In the genomic region with DNA sequence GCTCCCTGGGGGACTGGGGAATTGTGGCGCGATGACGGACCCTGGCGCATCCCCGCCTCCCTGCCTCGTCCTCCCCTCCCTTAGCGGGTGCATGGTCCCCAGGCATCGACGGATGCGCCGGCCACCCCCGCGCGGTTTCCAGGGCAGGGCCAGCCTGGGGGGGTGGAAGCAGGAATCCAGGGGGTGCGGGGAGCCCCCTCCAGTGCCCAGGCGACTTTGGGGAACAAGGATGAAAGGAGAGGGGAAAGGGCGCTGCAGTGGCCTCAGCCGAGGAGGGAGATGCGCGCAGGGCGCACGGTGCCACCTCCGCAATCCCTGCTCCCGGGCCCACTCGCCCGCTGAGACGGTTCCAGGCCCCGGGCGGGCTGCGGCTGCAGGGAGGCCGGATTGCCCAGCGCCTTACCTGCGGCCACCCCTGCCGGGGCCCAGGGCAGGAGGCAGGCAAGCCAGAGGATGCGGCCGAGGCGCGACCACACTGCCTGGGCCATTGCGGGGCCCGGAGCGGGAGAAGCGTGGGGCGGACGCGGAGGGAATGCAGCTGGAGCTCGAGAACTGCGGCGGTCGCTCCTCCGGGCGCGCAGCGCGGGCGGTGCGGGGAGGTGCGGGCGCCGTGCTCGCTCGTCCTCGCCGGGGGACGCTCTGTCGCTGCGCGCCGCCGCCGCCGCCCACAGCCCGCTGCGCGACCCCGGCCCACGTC, we compare ENCODE assay signal across 9 cellular contexts. TPM values are rescaled to one million over a fixed set of nuclear protein-coding genes. Genes with fewer than 3 reads are reported as not detected.
DNase-seq lines count a peak whose midpoint lies in the region; ATAC-seq and TF ChIP-seq lines count a peak whose summit lies in the region.
"Had no signal": no experiment of that assay in that cellular context is flagged by ENCODE, and none has a peak within 500 bp of the region (broad histone marks: within the 10 kb centered on the region; RNA-seq: fewer than 3 reads in every experiment).

A gene with protein sequence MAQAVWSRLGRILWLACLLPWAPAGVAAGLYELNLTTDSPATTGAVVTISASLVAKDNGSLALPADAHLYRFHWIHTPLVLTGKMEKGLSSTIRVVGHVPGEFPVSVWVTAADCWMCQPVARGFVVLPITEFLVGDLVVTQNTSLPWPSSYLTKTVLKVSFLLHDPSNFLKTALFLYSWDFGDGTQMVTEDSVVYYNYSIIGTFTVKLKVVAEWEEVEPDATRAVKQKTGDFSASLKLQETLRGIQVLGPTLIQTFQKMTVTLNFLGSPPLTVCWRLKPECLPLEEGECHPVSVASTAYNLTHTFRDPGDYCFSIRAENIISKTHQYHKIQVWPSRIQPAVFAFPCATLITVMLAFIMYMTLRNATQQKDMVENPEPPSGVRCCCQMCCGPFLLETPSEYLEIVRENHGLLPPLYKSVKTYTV (minus strand): TSS at position 641 of the 697 bp plus-strand sequence. CDS start 153 bp downstream, at position 488.

- H3K9me3 ChIP-seq in DND-41 (ENCODE audit: insufficient read depth, low read length, severe bottlenecking) (no peaks in the 10 kb centered on the region), HUES48 (ENCODE audit: control insufficient read depth, insufficient read depth, low read length) (no peaks in the 10 kb centered on the region), neural progenitor cell (ENCODE audit: low read depth) (no peaks in the 10 kb centered on the region)

- H4K20me1 ChIP-seq in DND-41 (ENCODE audit: insufficient read depth, low read length) (no peaks in the 10 kb centered on the region), neural progenitor cell (ENCODE audit: low read depth) (no peaks in the 10 kb centered on the region)

- peaks cover 34% of the 10 kb centered on the region for H3K27me3 Mint-ChIP-seq in neural progenitor cell (ENCODE audit: insufficient read depth, low read depth)

- H3K36me3 Mint-ChIP-seq in neural progenitor cell = no peaks in the 10 kb centered on the region

- H3K27ac ChIP-seq in DND-41 (ENCODE audit: low read length) = no peak within 1 kb of the TSS
- no peak within 1 kb of the TSS for H3K27ac ChIP-seq in HUES48 (ENCODE audit: low read depth, low read length)
- no peak within 1 kb of the TSS for H3K27ac ChIP-seq in neural progenitor cell

- peaks cover 19% of the 10 kb centered on the region for H3K4me1 Mint-ChIP-seq in neural progenitor cell

- peak within 1 kb of the TSS; percentile 89 for H3K4me3 Mint-ChIP-seq in neural progenitor cell

- H3K9ac ChIP-seq in DND-41 (ENCODE audit: low read depth, low read length) = no peak within 1 kb of the TSS; the same call in 1 of the 2 replicates
- H3K9ac ChIP-seq in HUES48 (ENCODE audit: low read depth, low read length) = no peak within 1 kb of the TSS
- no peak within 1 kb of the TSS for H3K9ac ChIP-seq in neural progenitor cell

- ATAC-seq in DND-41 (ENCODE audit: insufficient read depth, low read depth) = no peak
- no peak for ATAC-seq in GM21423 (IDR thresholded peaks at IDR 0.05; ENCODE audit: unreplicated experiment)
- ATAC-seq in GM21528 (IDR thresholded peaks at IDR 0.05; ENCODE audit: low FRiP score, unreplicated experiment) = no peak

- H3K4me2 ChIP-seq in DND-41 (ENCODE audit: insufficient read depth, low read length) (peak within 1 kb of the TSS; percentile 46), neural progenitor cell (peak within 1 kb of the TSS; percentile 98)

- H3K36me3 ChIP-seq in DND-41 (ENCODE audit: insufficient read depth, low read length) = no peaks in the 10 kb centered on the region
- no peaks in the 10 kb centered on the region for H3K36me3 ChIP-seq in HUES48 (ENCODE audit: control insufficient read depth, insufficient read depth, low read length)
- no peaks in the 10 kb centered on the region for H3K36me3 ChIP-seq in neural progenitor cell

- H3K27me3 ChIP-seq in DND-41 (ENCODE audit: insufficient read depth, low read length, poor library complexity) (no peaks in the 10 kb centered on the region), HUES48 (ENCODE audit: control insufficient read depth, insufficient read depth, low read length) (peaks cover 35% of the 10 kb centered on the region), neural progenitor cell (peaks cover 44% of the 10 kb centered on the region)

- no peak for TF ChIP-seq CTCF in DND-41 (IDR thresholded peaks at IDR 0.05; ENCODE audit: borderline replicate concordance, extremely low read depth, low read length, poor library complexity, severe bottlenecking)
- no peak for TF ChIP-seq CTCF in neural progenitor cell (IDR thresholded peaks at IDR 0.05)

- no peak within 1 kb of the TSS for H3K27ac Mint-ChIP-seq in neural progenitor cell

- H3K4me1 ChIP-seq in DND-41 (ENCODE audit: insufficient read depth, low read length) (peaks cover 13% of the 10 kb centered on the region), HUES48 (ENCODE audit: control insufficient read depth, insufficient read depth, low read length) (peaks cover 3% of the 10 kb centered on the region), neural progenitor cell (peaks cover 6% of the 10 kb centered on the region)

- no peaks in the 10 kb centered on the region for H3K79me2 ChIP-seq in DND-41 (ENCODE audit: insufficient read depth, low read length)
- no peaks in the 10 kb centered on the region for H3K79me2 ChIP-seq in neural progenitor cell (ENCODE audit: low read depth)

- H3K4me3 ChIP-seq in DND-41 (ENCODE audit: low read depth in 1 of 2, low read length in 2 of 2) (peak within 1 kb of the TSS in 1 of 2 experiments; percentile 24; a peak in 1 of 4 replicates), HUES48 (ENCODE audit: low read depth, low read length) (peak within 1 kb of the TSS; percentile 59), neural progenitor cell (peak within 1 kb of the TSS; percentile 64)

- peaks cover 15% of the 10 kb centered on the region for H3F3A ChIP-seq in neural progenitor cell (ENCODE audit: low read depth)

- H3K9me3 Mint-ChIP-seq in neural progenitor cell = no peaks in the 10 kb centered on the region

- H2AFZ ChIP-seq in DND-41 (ENCODE audit: low read depth, low read length) (no peak within 1 kb of the TSS), neural progenitor cell (replicated peaks) (peak within 1 kb of the TSS; percentile 99)

- DNase-seq in DND-41 = no peak
- peak; percentile 8 for DNase-seq in dermis blood vessel endothelial cell
- peak; percentile 65 for DNase-seq in neural progenitor cell (ENCODE audit: low spot score)
- DNase-seq in DMS153 (lab: John Stamatoyannopoulos, UW) = no peak
- DNase-seq in NK-92 treated with Interleukin-12 subunit alpha and Interleukin-12 subunit beta, amount 100 ng/mL, for 24 hours (lab: John Stamatoyannopoulos, UW) = no peak

RNA-seq across cellular contexts. Expression of the gene that starts here (rescaled TPM):
- total RNA-seq in dermis blood vessel endothelial cell = not detected in 2 replicates
- 1.0 and 2.3 TPM in 2 replicates for total RNA-seq in neural progenitor cell (ENCODE audit: low replicate concordance)
- total RNA-seq: lung microvascular endothelial cell had no signal

Comparison
In these comparisons a context has a peak if more than half of its experiments do, and no peak if none do; other contexts are left out.
1. Peak in DNase-seq in dermis blood vessel endothelial cell; RNA of the gene not detected or under 1 TPM.